Comparison of ENCODE assay signal across 9 cellular contexts in the genomic region with DNA sequence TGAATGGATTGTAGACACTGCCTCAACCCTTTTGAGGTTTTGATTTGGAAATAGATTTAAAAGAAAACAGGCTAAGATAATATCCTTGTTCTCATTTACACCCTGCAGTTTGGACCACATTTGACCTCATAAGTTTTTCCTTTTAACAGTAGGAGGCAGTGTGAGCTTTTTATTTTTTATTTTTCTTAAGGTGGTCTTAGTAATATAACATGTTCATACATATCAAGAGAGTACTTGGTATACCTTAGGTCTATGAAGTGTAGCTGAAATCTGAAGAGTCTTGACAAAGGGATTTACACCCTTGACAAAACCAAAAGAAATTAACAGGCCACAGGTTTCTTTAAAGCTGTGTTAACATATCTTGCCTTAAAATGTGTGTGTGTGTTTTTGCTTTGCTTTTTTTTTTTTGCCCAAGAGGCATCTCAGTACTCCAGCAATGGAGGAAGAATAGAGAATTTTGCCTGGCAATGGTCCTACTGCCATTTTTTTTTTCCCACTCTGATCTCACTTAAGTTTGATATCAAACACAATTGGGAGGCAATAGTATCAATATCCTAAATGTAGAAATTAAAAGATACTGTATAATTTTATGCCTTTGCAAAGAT. TPM values are rescaled to one million over a fixed set of nuclear protein-coding genes. Genes with fewer than 3 reads are reported as not detected.
DNase-seq lines count a peak whose midpoint lies in the region; ATAC-seq and TF ChIP-seq lines count a peak whose summit lies in the region.
"Had no signal": no experiment of that assay in that cellular context is flagged by ENCODE, and none has a peak within 500 bp of the region (broad histone marks: within the 10 kb centered on the region; RNA-seq: fewer than 3 reads in every experiment).

No MANE protein-coding gene starts in this region.

- H3K4me3 ChIP-seq in ectodermal cell (ENCODE audit: insufficient read depth, low read depth, low read length) (peak overlapping the region; percentile 7), parathyroid adenoma (ENCODE audit: low read depth, low read length) (no peak overlapping the region), gastrocnemius medialis (peak overlapping the region in 1 of 4 donors; percentile 8)
- H3K4me3 ChIP-seq: lung had no signal

- H3K36me3 ChIP-seq in ectodermal cell (ENCODE audit: control insufficient read depth, insufficient read depth, low read length) (no peaks in the 10 kb centered on the region), parathyroid adenoma (ENCODE audit: control insufficient read depth, insufficient read depth, low read length) (no peaks in the 10 kb centered on the region), gastrocnemius medialis (no peaks in the 10 kb centered on the region)

- DNase-seq in GM10266 (ENCODE audit: extremely low spot score) (no peak), NOMO-1 (lab: John Stamatoyannopoulos, UW; ENCODE audit: unreplicated experiment in 2 of 2) (peak; percentile 65 to 73), gastrocnemius medialis (no peak), NCI-H1694 (lab: John Stamatoyannopoulos, UW) (no peak), COLO829 (ENCODE audit: low spot score) (no peak)

- TF ChIP-seq CTCF in GM10266 (IDR thresholded peaks at IDR 0.05; ENCODE audit: control insufficient read depth, insufficient read depth, low read depth, missing control alignments) (peak; percentile 21), parathyroid adenoma (IDR thresholded peaks at IDR 0.05) (no peak), gastrocnemius medialis (IDR thresholded peaks at IDR 0.05 in 4 of 5, conservative IDR thresholded peaks at IDR 0.05 in 1 of 5) (no peak)

- no peak overlapping the region for H2AFZ ChIP-seq in parathyroid adenoma

- no peak for TF ChIP-seq POLR2A in gastrocnemius medialis (IDR thresholded peaks at IDR 0.05)

- ATAC-seq in gastrocnemius medialis (no peak), HG02610 (IDR thresholded peaks at IDR 0.05; ENCODE audit: unreplicated experiment) (no peak)

- H3K9ac ChIP-seq in parathyroid adenoma, result no peak overlapping the region

- intact Hi-C loops in gastrocnemius medialis (cut with DNase I; ENCODE audit: low total_unique reads), result loop anchor here (10.0 kb wide), 1 partner anchor 1159 kb away; the partner anchor contains the start of gene DHX36

- H3K27me3 ChIP-seq in ectodermal cell (ENCODE audit: control insufficient read depth, insufficient read depth, low read length, poor library complexity, severe bottlenecking), result no peaks in the 10 kb centered on the region
- no peaks in the 10 kb centered on the region for H3K27me3 ChIP-seq in parathyroid adenoma (ENCODE audit: control insufficient read depth, insufficient read depth, low read length)
- H3K27me3 ChIP-seq in gastrocnemius medialis, result no peaks in the 10 kb centered on the region

- H3K79me2 ChIP-seq in parathyroid adenoma, result peaks cover 4% of the 10 kb centered on the region

- in situ Hi-C loops in gastrocnemius medialis (cut with MboI; ENCODE audit: low sequenced_read_pairs in 4 of 4), result no loop called here

- H3K4me2 ChIP-seq in parathyroid adenoma (ENCODE audit: low read length), result peak overlapping the region; percentile 90

- H3K4me1 ChIP-seq in ectodermal cell (ENCODE audit: control insufficient read depth, insufficient read depth, low read length), result peaks cover 6% of the 10 kb centered on the region
- no peaks in the 10 kb centered on the region for H3K4me1 ChIP-seq in parathyroid adenoma
- peaks cover 19% of the 10 kb centered on the region in 2 donors for H3K4me1 ChIP-seq in gastrocnemius medialis

- no peak overlapping the region for H3K27ac ChIP-seq in ectodermal cell (ENCODE audit: insufficient read depth, low read depth, low read length, poor library complexity, severe bottlenecking)
- no peak overlapping the region for H3K27ac ChIP-seq in parathyroid adenoma
- no peak overlapping the region for H3K27ac ChIP-seq in gastrocnemius medialis

- H3K9me3 ChIP-seq in ectodermal cell (ENCODE audit: control insufficient read depth, low read length) (no peaks in the 10 kb centered on the region), parathyroid adenoma (ENCODE audit: control insufficient read depth, low read length) (no peaks in the 10 kb centered on the region), gastrocnemius medialis (no peaks in the 10 kb centered on the region)

RNA-seq across cellular contexts. Expression of gene RAP2B, which starts 3.3 kb away (rescaled TPM):
- polyA plus RNA-seq in ectodermal cell (2013, experiment 1 of 4), result 16.5 TPM
- polyA plus RNA-seq in ectodermal cell (2013, experiment 2 of 4), result 15.7 TPM
- 10.5 TPM for polyA plus RNA-seq in ectodermal cell (2013, experiment 3 of 4)
- polyA plus RNA-seq in ectodermal cell (2013, experiment 4 of 4), result 11.7 TPM
- 1 to 10 TPM; 1.5 to 2.0 (median 1.7) TPM for total RNA-seq in gastrocnemius medialis

Comparison
In these comparisons a context has a peak if more than half of its experiments do, and no peak if none do; other contexts are left out.
1. DNase-seq: peak in NOMO-1 (2 of 2); none in GM10266 (single experiment), gastrocnemius medialis (0 of 2), NCI-H1694 (single experiment) and COLO829 (single experiment).